Comparison of ENCODE assay signal across 12 cellular contexts in genomic region chr15:93460717-93461116, GRCh38.
A peak's percentile ranks its signal among the peaks of the same experiment; 100 is the strongest.
DNase-seq lines count a peak whose midpoint lies in the region; ATAC-seq, FAIRE-seq and TF ChIP-seq lines count a peak whose summit lies in the region.
"Had no signal": no experiment of that assay in that cellular context is flagged by ENCODE, and none has a peak within 500 bp of the region (broad histone marks: within the 10 kb centered on the region; RNA-seq: fewer than 3 reads in every experiment).

No MANE protein-coding gene starts in this region.

- ATAC-seq in GM19043 (IDR thresholded peaks at IDR 0.05; ENCODE audit: low read depth, unreplicated experiment), result peak; percentile 88
- peak; percentile 79 for ATAC-seq in HG02642 (IDR thresholded peaks at IDR 0.05; ENCODE audit: poor library complexity, unreplicated experiment)
- peak; percentile 84 for ATAC-seq in HG03469 (IDR thresholded peaks at IDR 0.05; ENCODE audit: unreplicated experiment)
- ATAC-seq in pancreas, result peak in 3 of 4 donors; percentile 59 to 78 (median 75)
- ATAC-seq in sciatic nerve, result no peak
- ATAC-seq: activated CD8-positive, alpha-beta T cell treated with anti-CD3 and anti-CD28 coated beads, Interleukin-2, amount 10 ng/mL, durations not matched to agents 7 days and 5 days; activated naive CD4-positive, alpha-beta T cell treated with anti-CD3 and anti-CD28 coated beads, Interleukin-2, amount 50 U/mL, for 72 hours; PC-3 had no signal

- H3K27me3 ChIP-seq in pancreas (no peaks in the 10 kb centered on the region), esophagus squamous epithelium (no peaks in the 10 kb centered on the region)

- H3K9me3 ChIP-seq in pancreas (no peaks in the 10 kb centered on the region), esophagus squamous epithelium (no peaks in the 10 kb centered on the region)

- FAIRE-seq in pancreas (lab: Jason Lieb, UNC), result no peak
- no peak for FAIRE-seq in GM12891 (lab: Jason Lieb, UNC)

- TF ChIP-seq POLR2A in GM12891 (IDR thresholded peaks at IDR 0.05; ENCODE audit: low read depth, low read length) (no peak), esophagus squamous epithelium (IDR thresholded peaks at IDR 0.05) (no peak)

- no peak for DNase-seq in pancreas
- no peak for DNase-seq in GM12891 (ENCODE audit: insufficient read length, low spot score)
- DNase-seq in sciatic nerve (ENCODE audit: low spot score), result no peak
- DNase-seq in esophagus squamous epithelium (lab: John Stamatoyannopoulos, UW), result no peak
- DNase-seq: activated CD8-positive, alpha-beta T cell treated with anti-CD3 and anti-CD28 coated beads, Interleukin-2, amount 10 ng/mL, durations not matched to agents 7 days and 5 days; CD4-positive, alpha-beta memory T cell; PC-3 had no signal

- no peaks in the 10 kb centered on the region for H3K4me1 ChIP-seq in pancreas
- peaks cover 0 to 15% (median under 1%) of the 10 kb centered on the region in 3 donors for H3K4me1 ChIP-seq in esophagus squamous epithelium

- intact Hi-C loops in pancreas (cut with DNase I) (no loop called here), sciatic nerve (cut with DNase I) (no loop called here), esophagus squamous epithelium (cut with DNase I) (no loop called here)

- H3K36me3 ChIP-seq in pancreas (no peaks in the 10 kb centered on the region), esophagus squamous epithelium (no peaks in the 10 kb centered on the region)

- TF ChIP-seq CTCF in pancreas (IDR thresholded peaks at IDR 0.05), result no peak
- no peak for TF ChIP-seq CTCF in esophagus squamous epithelium (IDR thresholded peaks at IDR 0.05)

- H3K27ac ChIP-seq in pancreas (no peak overlapping the region), esophagus squamous epithelium (no peak overlapping the region)
- H3K27ac ChIP-seq: HL-60 had no signal

- H3K4me3 ChIP-seq in pancreas, result no peak overlapping the region
- H3K4me3 ChIP-seq in esophagus squamous epithelium, result no peak overlapping the region

TF ChIP-seq in GM12891, 5 proteins besides CTCF, POLR2A, EP300 and RAD21:
- no peak for TF ChIP-seq POLR2AphosphoS5 (IDR thresholded peaks at IDR 0.05; ENCODE audit: low read depth, low read length)
- TF ChIP-seq SPI1 (IDR thresholded peaks at IDR 0.05; ENCODE audit: low read depth, low read length), result no peak
- TF ChIP-seq TAF1 (IDR thresholded peaks at IDR 0.05; ENCODE audit: low read depth, low read length), result no peak
- TF ChIP-seq PAX5 (IDR thresholded peaks at IDR 0.05; ENCODE audit: insufficient read depth, low read length, severe bottlenecking), result no peak
- no peak for TF ChIP-seq POU2F2 (IDR thresholded peaks at IDR 0.05; ENCODE audit: low read depth, low read length)
